33 cellular contexts compared by ENCODE assay signal in genomic region chr21:30680586-30680985, GRCh38. TPM values are rescaled to one million over a fixed set of nuclear protein-coding genes. Genes with fewer than 3 reads are reported as not detected.
"Had no signal": no experiment of that assay in that cellular context is flagged by ENCODE, and none has a peak within 500 bp of the region (broad histone marks: within the 10 kb centered on the region; RNA-seq: fewer than 3 reads in every experiment).

No MANE protein-coding gene starts in this region.

- H3K4me1 ChIP-seq: ascending aorta had no signal

- H3K27ac ChIP-seq: ascending aorta, cardiac muscle cell, VCaP had no signal

- H3K36me3 ChIP-seq: ascending aorta, cardiac muscle cell had no signal

- H3K27me3 ChIP-seq: ascending aorta, cardiac muscle cell had no signal

- H3K4me3 ChIP-seq: ascending aorta, cardiac muscle cell had no signal

- H3K9me3 ChIP-seq: ascending aorta had no signal

- DNase-seq: activated B cell treated with CpG ODN at 0.5 μM for 24 hours; activated CD4-positive, alpha-beta memory T cell treated with anti-CD3 and anti-CD28 coated beads for 36 hours; activated CD4-positive, alpha-beta T cell treated with anti-CD3 and anti-CD28 coated beads for 4 hours; activated CD4-positive, alpha-beta T cell treated with anti-CD3 and anti-CD28 coated beads, Interleukin-2, amount 10 ng/mL, durations not matched to agents 24 days and 14 days; activated CD4-positive, alpha-beta T cell treated with anti-CD3 and anti-CD28 coated beads, Interleukin-2, amount 50 U/mL, for 1 hour; activated CD4-positive, alpha-beta T cell treated with anti-CD3 and anti-CD28 coated beads, Interleukin-2, amount 50 U/mL, for 4 hours; activated CD4-positive, CD25-positive, alpha-beta regulatory T cell treated with anti-CD3 and anti-CD28 coated beads, Interleukin-2, amount 50 U/mL, for 72 hours; activated CD8-positive, alpha-beta memory T cell treated with anti-CD3 and anti-CD28 coated beads for 24 hours; activated CD8-positive, alpha-beta memory T cell treated with anti-CD3 and anti-CD28 coated beads, Interleukin-2, amount 10 ng/mL, durations not matched to agents 7 days and 5 days; activated CD8-positive, alpha-beta memory T cell treated with anti-CD3 and anti-CD28 coated beads, Interleukin-2, amount 50 U/mL, for 48 hours; activated CD8-positive, alpha-beta T cell treated with anti-CD3 and anti-CD28 coated beads, Interleukin-2, amount 10 ng/mL, durations not matched to agents 7 days and 5 days; activated effector memory CD4-positive, alpha-beta T cell treated with Interleukin-2 at 50 U/mL for 16 hours; activated gamma-delta T cell; activated naive CD4-positive, alpha-beta T cell treated with anti-CD3 and anti-CD28 coated beads, Interleukin-2, amount 10 ng/mL, durations not matched to agents 7 days and 5 days; activated naive CD4-positive, alpha-beta T cell treated with Interleukin-2 at 50 U/mL for 16 hours; activated naive CD8-positive, alpha-beta T cell treated with anti-CD3 and anti-CD28 coated beads, Interleukin-2, amount 10 ng/mL, durations not matched to agents 7 days and 5 days; activated naive CD8-positive, alpha-beta T cell treated with anti-CD3 and anti-CD28 coated beads, Interleukin-2, amount 50 U/mL, for 24 hours; activated T-cell treated with anti-CD3 and anti-CD28 coated beads, Interleukin-2, amount 50 U/mL, for 24 hours; activated T-cell treated with anti-CD3 and anti-CD28 coated beads, Interleukin-2, amount 50 U/mL, for 48 hours; amygdala; anterior cingulate cortex; caudate nucleus; cerebellar nuclear complex; T-helper 1 cell; T-helper 2 cell; T-helper 9 cell had no signal

RNA-seq across cellular contexts. Expression of gene KRTAP20-3, which starts 37.9 kb away (rescaled TPM):
- total RNA-seq: activated B cell treated with CpG ODN at 0.5 μM for 24 hours; activated CD4-positive, alpha-beta memory T cell treated with anti-CD3 and anti-CD28 coated beads for 36 hours; activated CD4-positive, alpha-beta T cell treated with anti-CD3 and anti-CD28 coated beads, Interleukin-2, amount 10 ng/mL, durations not matched to agents 24 days and 14 days; activated CD8-positive, alpha-beta memory T cell treated with anti-CD3 and anti-CD28 coated beads, Interleukin-2, amount 10 ng/mL, durations not matched to agents 7 days and 5 days; activated CD8-positive, alpha-beta T cell treated with anti-CD3 and anti-CD28 coated beads, Interleukin-2, amount 10 ng/mL, durations not matched to agents 7 days and 5 days; activated naive CD8-positive, alpha-beta T cell treated with anti-CD3 and anti-CD28 coated beads, Interleukin-2, amount 10 ng/mL, durations not matched to agents 7 days and 5 days; activated T-helper 2 cell treated with anti-CD3 and anti-CD28 coated beads, Interferon-gamma antibody, Interleukin-2, Interleukin-4, amounts not matched to agents 10 μg/mL and 5 μg/mL and 100 μg/mL, durations not matched to agents 14 hours and 24 hours and 36 hours; ascending aorta; bronchial epithelial cell; cardiac muscle cell; chondrocyte had no signal
- polyA plus RNA-seq: adipose tissue, cardiac muscle cell had no signal

RNA-seq across cellular contexts. Expression of gene KRTAP21-3, which starts 38.0 kb away (rescaled TPM):
- total RNA-seq: activated B cell treated with CpG ODN at 0.5 μM for 24 hours; activated CD4-positive, alpha-beta memory T cell treated with anti-CD3 and anti-CD28 coated beads for 36 hours; activated CD4-positive, alpha-beta T cell treated with anti-CD3 and anti-CD28 coated beads, Interleukin-2, amount 10 ng/mL, durations not matched to agents 24 days and 14 days; activated CD8-positive, alpha-beta memory T cell treated with anti-CD3 and anti-CD28 coated beads, Interleukin-2, amount 10 ng/mL, durations not matched to agents 7 days and 5 days; activated CD8-positive, alpha-beta T cell treated with anti-CD3 and anti-CD28 coated beads, Interleukin-2, amount 10 ng/mL, durations not matched to agents 7 days and 5 days; activated naive CD8-positive, alpha-beta T cell treated with anti-CD3 and anti-CD28 coated beads, Interleukin-2, amount 10 ng/mL, durations not matched to agents 7 days and 5 days; activated T-helper 2 cell treated with anti-CD3 and anti-CD28 coated beads, Interferon-gamma antibody, Interleukin-2, Interleukin-4, amounts not matched to agents 10 μg/mL and 5 μg/mL and 100 μg/mL, durations not matched to agents 14 hours and 24 hours and 36 hours; ascending aorta; bronchial epithelial cell; cardiac muscle cell; chondrocyte had no signal
- polyA plus RNA-seq: adipose tissue, cardiac muscle cell had no signal

RNA-seq across cellular contexts. Expression of gene KRTAP20-2, which starts 45.6 kb away (rescaled TPM):
- total RNA-seq: activated B cell treated with CpG ODN at 0.5 μM for 24 hours; activated CD4-positive, alpha-beta memory T cell treated with anti-CD3 and anti-CD28 coated beads for 36 hours; activated CD4-positive, alpha-beta T cell treated with anti-CD3 and anti-CD28 coated beads, Interleukin-2, amount 10 ng/mL, durations not matched to agents 24 days and 14 days; activated CD8-positive, alpha-beta memory T cell treated with anti-CD3 and anti-CD28 coated beads, Interleukin-2, amount 10 ng/mL, durations not matched to agents 7 days and 5 days; activated CD8-positive, alpha-beta T cell treated with anti-CD3 and anti-CD28 coated beads, Interleukin-2, amount 10 ng/mL, durations not matched to agents 7 days and 5 days; activated naive CD8-positive, alpha-beta T cell treated with anti-CD3 and anti-CD28 coated beads, Interleukin-2, amount 10 ng/mL, durations not matched to agents 7 days and 5 days; activated T-helper 2 cell treated with anti-CD3 and anti-CD28 coated beads, Interferon-gamma antibody, Interleukin-2, Interleukin-4, amounts not matched to agents 10 μg/mL and 5 μg/mL and 100 μg/mL, durations not matched to agents 14 hours and 24 hours and 36 hours; ascending aorta; bronchial epithelial cell; cardiac muscle cell; chondrocyte had no signal
- polyA plus RNA-seq: adipose tissue, cardiac muscle cell had no signal
